Comparison of ENCODE assay signal across 1 cellular context in the genomic region with DNA sequence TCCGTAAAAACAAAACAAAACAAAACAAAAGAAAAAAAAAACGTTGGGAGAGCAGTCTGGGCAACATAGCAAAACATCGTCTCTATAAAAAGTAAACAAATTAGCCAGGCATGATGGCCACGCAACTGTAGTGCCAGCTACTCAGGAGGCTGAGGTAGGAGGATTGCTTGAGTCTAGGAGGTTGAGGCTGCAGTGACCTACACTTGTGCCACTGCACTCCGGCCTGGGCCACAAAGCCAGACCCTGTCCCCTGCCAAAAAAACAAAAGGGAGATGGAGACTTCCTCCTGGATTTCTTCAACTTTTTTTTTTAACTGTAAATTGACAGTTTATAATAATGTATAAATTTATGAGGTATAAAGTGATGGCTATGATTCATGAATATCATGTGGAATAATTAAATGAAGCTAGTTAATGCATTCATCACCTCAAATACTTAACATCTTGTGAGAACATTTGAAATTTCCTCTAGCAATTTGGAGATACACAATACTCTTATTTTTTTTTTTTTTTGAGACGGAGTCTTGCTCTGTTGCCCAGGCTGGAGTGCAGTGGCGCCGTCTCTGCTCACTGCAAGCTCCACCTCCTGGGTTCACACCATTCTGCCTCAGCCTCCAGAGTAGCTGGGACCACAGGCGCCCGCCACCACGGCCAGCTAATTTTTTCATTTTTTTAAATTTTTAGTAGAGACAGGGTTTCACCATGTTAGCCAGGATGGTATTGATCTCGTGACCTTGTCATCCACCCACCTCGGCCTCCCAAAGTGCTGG.
TF ChIP-seq lines count a peak whose summit lies in the region.

No MANE protein-coding gene starts in this region.

TF ChIP-seq in GM23338, 12 proteins besides CTCF, POLR2A, EP300 and RAD21:
- TF ChIP-seq NANOG (IDR thresholded peaks at IDR 0.05; ENCODE audit: borderline replicate concordance), result no peak
